9 cellular contexts compared by ENCODE assay signal in genomic region chr2:241556734-241557133, GRCh38.
"Had no signal": no experiment of that assay in that cellular context is flagged by ENCODE, and none has a peak within 500 bp of the region (broad histone marks: within the 10 kb centered on the region; RNA-seq: fewer than 3 reads in every experiment).

No MANE protein-coding gene starts in this region.

- DNase-seq: HCEC 1CT, HFFc6, IMR-90, KG1 had no signal

- ATAC-seq: GM23338, K562 had no signal

- FAIRE-seq: H1, H54, HTR-8/SVneo, K562 had no signal
